In the genomic region with DNA sequence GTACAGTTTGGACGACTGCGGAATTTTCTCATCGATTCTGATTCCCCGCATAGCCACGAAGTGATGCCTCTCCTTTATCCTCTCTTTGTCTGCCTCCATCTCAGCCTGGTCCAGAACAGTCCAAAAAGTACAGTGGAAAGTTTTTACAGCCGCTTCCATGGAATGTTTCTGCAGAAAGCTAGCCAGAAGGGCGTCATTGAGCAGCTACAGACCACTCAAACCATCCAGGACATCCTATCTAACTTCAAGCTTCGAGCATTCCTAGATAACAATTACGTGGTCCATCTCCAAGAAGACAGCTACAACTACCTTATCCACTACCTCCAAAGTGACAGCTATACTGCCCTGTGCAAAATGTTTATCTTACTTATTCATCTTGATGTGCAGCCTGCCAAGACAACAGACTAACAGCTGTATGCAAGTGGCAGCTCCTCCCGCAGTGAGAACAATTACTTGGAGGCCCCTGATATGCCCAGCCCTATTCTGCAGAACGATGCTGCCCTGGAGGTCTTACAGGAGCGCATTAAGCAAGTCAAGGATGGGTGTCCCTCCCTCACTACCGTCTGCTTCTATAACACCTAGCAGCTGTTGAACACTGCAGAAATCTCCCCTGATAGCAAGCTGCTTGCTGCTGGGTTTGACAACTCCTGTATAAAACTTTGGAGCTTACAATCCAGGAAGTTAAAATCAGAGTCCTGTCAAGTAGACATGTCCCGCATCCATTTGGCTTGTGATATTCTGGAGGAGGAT, we compare ENCODE assay signal across 1 cellular context.
TF ChIP-seq lines count a peak whose summit lies in the region.

No MANE protein-coding gene starts in this region.

TF ChIP-seq in WTC11, 78 proteins besides CTCF, POLR2A, EP300 and RAD21 (continued from another document):
- TF ChIP-seq, protein P1, sequence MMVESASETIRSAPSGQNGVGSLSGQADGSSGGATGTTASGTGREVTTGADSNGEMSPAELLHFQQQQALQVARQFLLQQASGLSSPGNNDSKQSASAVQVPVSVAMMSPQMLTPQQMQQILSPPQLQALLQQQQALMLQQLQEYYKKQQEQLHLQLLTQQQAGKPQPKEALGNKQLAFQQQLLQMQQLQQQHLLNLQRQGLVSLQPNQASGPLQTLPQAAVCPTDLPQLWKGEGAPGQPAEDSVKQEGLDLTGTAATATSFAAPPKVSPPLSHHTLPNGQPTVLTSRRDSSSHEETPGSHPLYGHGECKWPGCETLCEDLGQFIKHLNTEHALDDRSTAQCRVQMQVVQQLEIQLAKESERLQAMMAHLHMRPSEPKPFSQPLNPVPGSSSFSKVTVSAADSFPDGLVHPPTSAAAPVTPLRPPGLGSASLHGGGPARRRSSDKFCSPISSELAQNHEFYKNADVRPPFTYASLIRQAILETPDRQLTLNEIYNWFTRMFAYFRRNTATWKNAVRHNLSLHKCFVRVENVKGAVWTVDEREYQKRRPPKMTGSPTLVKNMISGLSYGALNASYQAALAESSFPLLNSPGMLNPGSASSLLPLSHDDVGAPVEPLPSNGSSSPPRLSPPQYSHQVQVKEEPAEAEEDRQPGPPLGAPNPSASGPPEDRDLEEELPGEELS (CRISPR knock-in tag; IDR thresholded peaks at IDR 0.05), result no peak
- no peak for TF ChIP-seq FOXK1 (CRISPR knock-in tag; IDR thresholded peaks at IDR 0.05)
- no peak for TF ChIP-seq HMGA2 (CRISPR knock-in tag; IDR thresholded peaks at IDR 0.05)
- TF ChIP-seq, protein P2, sequence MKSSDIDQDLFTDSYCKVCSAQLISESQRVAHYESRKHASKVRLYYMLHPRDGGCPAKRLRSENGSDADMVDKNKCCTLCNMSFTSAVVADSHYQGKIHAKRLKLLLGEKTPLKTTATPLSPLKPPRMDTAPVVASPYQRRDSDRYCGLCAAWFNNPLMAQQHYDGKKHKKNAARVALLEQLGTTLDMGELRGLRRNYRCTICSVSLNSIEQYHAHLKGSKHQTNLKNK (CRISPR knock-in tag; IDR thresholded peaks at IDR 0.05), result no peak
- TF ChIP-seq, protein P3, sequence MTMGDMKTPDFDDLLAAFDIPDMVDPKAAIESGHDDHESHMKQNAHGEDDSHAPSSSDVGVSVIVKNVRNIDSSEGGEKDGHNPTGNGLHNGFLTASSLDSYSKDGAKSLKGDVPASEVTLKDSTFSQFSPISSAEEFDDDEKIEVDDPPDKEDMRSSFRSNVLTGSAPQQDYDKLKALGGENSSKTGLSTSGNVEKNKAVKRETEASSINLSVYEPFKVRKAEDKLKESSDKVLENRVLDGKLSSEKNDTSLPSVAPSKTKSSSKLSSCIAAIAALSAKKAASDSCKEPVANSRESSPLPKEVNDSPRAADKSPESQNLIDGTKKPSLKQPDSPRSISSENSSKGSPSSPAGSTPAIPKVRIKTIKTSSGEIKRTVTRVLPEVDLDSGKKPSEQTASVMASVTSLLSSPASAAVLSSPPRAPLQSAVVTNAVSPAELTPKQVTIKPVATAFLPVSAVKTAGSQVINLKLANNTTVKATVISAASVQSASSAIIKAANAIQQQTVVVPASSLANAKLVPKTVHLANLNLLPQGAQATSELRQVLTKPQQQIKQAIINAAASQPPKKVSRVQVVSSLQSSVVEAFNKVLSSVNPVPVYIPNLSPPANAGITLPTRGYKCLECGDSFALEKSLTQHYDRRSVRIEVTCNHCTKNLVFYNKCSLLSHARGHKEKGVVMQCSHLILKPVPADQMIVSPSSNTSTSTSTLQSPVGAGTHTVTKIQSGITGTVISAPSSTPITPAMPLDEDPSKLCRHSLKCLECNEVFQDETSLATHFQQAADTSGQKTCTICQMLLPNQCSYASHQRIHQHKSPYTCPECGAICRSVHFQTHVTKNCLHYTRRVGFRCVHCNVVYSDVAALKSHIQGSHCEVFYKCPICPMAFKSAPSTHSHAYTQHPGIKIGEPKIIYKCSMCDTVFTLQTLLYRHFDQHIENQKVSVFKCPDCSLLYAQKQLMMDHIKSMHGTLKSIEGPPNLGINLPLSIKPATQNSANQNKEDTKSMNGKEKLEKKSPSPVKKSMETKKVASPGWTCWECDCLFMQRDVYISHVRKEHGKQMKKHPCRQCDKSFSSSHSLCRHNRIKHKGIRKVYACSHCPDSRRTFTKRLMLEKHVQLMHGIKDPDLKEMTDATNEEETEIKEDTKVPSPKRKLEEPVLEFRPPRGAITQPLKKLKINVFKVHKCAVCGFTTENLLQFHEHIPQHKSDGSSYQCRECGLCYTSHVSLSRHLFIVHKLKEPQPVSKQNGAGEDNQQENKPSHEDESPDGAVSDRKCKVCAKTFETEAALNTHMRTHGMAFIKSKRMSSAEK (CRISPR knock-in tag; IDR thresholded peaks at IDR 0.05; ENCODE audit: borderline replicate concordance), result no peak
- TF ChIP-seq, protein P4, sequence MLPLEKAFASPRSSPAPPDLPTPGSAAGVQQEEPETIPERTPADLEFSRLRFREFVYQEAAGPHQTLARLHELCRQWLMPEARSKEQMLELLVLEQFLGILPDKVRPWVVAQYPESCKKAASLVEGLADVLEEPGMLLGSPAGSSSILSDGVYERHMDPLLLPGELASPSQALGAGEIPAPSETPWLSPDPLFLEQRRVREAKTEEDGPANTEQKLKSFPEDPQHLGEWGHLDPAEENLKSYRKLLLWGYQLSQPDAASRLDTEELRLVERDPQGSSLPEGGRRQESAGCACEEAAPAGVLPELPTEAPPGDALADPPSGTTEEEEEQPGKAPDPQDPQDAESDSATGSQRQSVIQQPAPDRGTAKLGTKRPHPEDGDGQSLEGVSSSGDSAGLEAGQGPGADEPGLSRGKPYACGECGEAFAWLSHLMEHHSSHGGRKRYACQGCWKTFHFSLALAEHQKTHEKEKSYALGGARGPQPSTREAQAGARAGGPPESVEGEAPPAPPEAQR (CRISPR knock-in tag; IDR thresholded peaks at IDR 0.05), result no peak
- TF ChIP-seq, protein P5, sequence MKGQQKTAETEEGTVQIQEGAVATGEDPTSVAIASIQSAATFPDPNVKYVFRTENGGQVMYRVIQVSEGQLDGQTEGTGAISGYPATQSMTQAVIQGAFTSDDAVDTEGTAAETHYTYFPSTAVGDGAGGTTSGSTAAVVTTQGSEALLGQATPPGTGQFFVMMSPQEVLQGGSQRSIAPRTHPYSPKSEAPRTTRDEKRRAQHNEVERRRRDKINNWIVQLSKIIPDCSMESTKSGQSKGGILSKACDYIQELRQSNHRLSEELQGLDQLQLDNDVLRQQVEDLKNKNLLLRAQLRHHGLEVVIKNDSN (CRISPR knock-in tag; IDR thresholded peaks at IDR 0.05), result no peak
- no peak for TF ChIP-seq GABPB1 (CRISPR knock-in tag; IDR thresholded peaks at IDR 0.05)
- TF ChIP-seq JAZF1 (CRISPR knock-in tag; IDR thresholded peaks at IDR 0.05), result no peak
- TF ChIP-seq, protein P6, sequence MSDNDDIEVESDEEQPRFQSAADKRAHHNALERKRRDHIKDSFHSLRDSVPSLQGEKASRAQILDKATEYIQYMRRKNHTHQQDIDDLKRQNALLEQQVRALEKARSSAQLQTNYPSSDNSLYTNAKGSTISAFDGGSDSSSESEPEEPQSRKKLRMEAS (CRISPR knock-in tag; IDR thresholded peaks at IDR 0.05), result no peak
- no peak for TF ChIP-seq ETV6 (CRISPR knock-in tag; IDR thresholded peaks at IDR 0.05)
